15 cellular contexts compared by ENCODE assay signal in the genomic region with DNA sequence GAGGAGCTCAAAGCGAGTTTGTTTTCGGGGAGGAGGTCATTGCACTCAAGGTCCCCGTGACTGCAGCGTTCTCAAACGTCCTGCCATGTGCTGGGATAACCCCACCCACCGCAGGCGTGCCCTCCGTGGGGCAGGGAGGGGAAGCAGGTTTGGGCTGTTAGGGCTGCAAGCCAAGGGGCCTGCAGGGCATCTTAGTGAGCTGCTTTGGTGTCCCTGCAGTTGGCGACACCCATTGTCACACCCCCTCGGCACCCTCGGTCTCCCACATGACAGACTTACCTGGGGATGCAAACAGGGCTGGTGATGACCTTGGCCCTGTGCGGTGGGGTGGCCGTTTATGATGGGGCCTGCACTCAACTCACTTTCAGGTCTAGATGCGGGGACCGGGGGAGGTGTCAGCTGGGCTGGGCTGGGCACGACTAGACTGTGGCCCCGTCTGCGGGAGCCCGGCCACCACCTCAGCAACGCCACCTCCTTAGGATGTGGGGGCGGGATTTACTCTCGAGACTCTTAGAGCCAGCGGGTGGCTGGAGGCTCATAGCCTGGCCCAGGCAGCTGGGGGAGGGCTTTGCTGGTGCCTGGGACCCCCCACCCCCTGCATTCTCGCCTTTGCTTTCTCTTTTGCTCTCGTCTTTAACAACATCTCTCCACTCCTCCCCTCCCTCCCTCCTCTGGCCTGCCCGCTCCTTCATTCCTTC. TPM values are rescaled to one million over a fixed set of nuclear protein-coding genes. Genes with fewer than 3 reads are reported as not detected.
DNase-seq lines count a peak whose midpoint lies in the region; TF ChIP-seq lines count a peak whose summit lies in the region.
"Had no signal": no experiment of that assay in that cellular context is flagged by ENCODE, and none has a peak within 500 bp of the region (broad histone marks: within the 10 kb centered on the region; RNA-seq: fewer than 3 reads in every experiment).

No MANE protein-coding gene starts in this region.

- H3K4me1 ChIP-seq in OCI-LY3 (ENCODE audit: low read length) (peaks cover 20% of the 10 kb centered on the region), neuronal stem cell (ENCODE audit: control insufficient read depth in 2 of 2, insufficient read depth in 1 of 2, low read depth in 1 of 2, low read length in 2 of 2) (peaks cover 3 to 27% of the 10 kb centered on the region in 2 donors)

- peaks cover 2% of the 10 kb centered on the region for H3K79me1 ChIP-seq in neuronal stem cell (ENCODE audit: low read depth, low read length)

- WGBS in neuronal stem cell (ENCODE audit: extremely low coverage in 2 of 2, insufficient read length in 2 of 2, insufficient replicate concordance in 1 of 2), 2 donors, result no CpG with 5 or more reads among the region's 26 CpGs

- H3K4me2 ChIP-seq in OCI-LY3 (ENCODE audit: low read length) (peak overlapping the region; percentile 31; the same call in 1 of the 2 replicates), neuronal stem cell (ENCODE audit: insufficient read depth, low read length, poor library complexity, severe bottlenecking) (peak overlapping the region; percentile 24)

- H2BK120ac ChIP-seq in neuronal stem cell (ENCODE audit: low read depth, low read length), result no peak overlapping the region

- no peak overlapping the region for H4K8ac ChIP-seq in neuronal stem cell (ENCODE audit: low read depth, low read length)

- H2AK5ac ChIP-seq in neuronal stem cell (ENCODE audit: low read depth, low read length), result peak overlapping the region; percentile 52

- H3K27me3 ChIP-seq in OCI-LY3 (ENCODE audit: low read depth, low read length), result peaks cover 54% of the 10 kb centered on the region
- H3K27me3 ChIP-seq in neuronal stem cell (ENCODE audit: control insufficient read depth in 3 of 3, insufficient read depth in 3 of 3, low read depth in 1 of 3, low read length in 3 of 3), result peaks cover 33 to 98% (median 75%) of the 10 kb centered on the region in 3 experiments
- H3K27me3 ChIP-seq: adrenal gland had no signal

- DNase-seq in erythroblast (lab: John Stamatoyannopoulos, UW), result peak; percentile 75 to 81
- DNase-seq in neuronal stem cell (ENCODE audit: low spot score), result no peak
- DNase-seq in SW 1271 (lab: John Stamatoyannopoulos, UW), result no peak
- DNase-seq in nucleus accumbens (lab: John Stamatoyannopoulos, UW), result no peak
- no peak for DNase-seq in stimulated activated CD4-positive, alpha-beta T cell treated with anti-CD3 and anti-CD28 coated beads, Interleukin-4, amount 100 ng/mL, for 1 hour
- DNase-seq in Kasumi-1 (lab: John Stamatoyannopoulos, UW), result no peak
- DNase-seq: activated CD4-positive, alpha-beta memory T cell treated with anti-CD3 and anti-CD28 coated beads, Interleukin-2, amount 10 ng/mL, durations not matched to agents 7 days and 5 days; adrenal gland; head of caudate nucleus; kidney; MM.1S; NCI-H2029 had no signal

- no peak overlapping the region for H2BK12ac ChIP-seq in neuronal stem cell (ENCODE audit: low read length)

- peak; percentile 77 for TF ChIP-seq POLR2A in erythroblast (IDR thresholded peaks at IDR 0.05; ENCODE audit: low read length)

- H2BK5ac ChIP-seq in neuronal stem cell (ENCODE audit: low read length), result no peak overlapping the region

- peak overlapping the region; percentile 82 for H3K18ac ChIP-seq in neuronal stem cell (ENCODE audit: low read length)

- no peak overlapping the region for H4K91ac ChIP-seq in neuronal stem cell (ENCODE audit: low read depth, low read length, poor library complexity)

- H3K4ac ChIP-seq in neuronal stem cell (ENCODE audit: low read length), result no peak overlapping the region

- H4K20me1 ChIP-seq in OCI-LY3 (ENCODE audit: insufficient read depth, low read length), result no peaks in the 10 kb centered on the region

- peak overlapping the region; percentile 47 for H3K27ac ChIP-seq in C4-2B
- no peak overlapping the region for H3K27ac ChIP-seq in OCI-LY3 (ENCODE audit: low read length)
- no peak overlapping the region for H3K27ac ChIP-seq in neuronal stem cell (replicated peaks; ENCODE audit: low read length)
- H3K27ac ChIP-seq: adrenal gland, neutrophil had no signal

- peak overlapping the region; percentile 86 for H3K14ac ChIP-seq in neuronal stem cell (ENCODE audit: low read length)

- H3K9me3 ChIP-seq in OCI-LY3 (ENCODE audit: insufficient read depth, low read length) (no peaks in the 10 kb centered on the region), neuronal stem cell (replicated peaks in 1 of 2; ENCODE audit: control insufficient read depth in 2 of 2, insufficient read depth in 1 of 2, low read depth in 1 of 2, low read length in 2 of 2) (peaks cover 0 to 7% of the 10 kb centered on the region in 2 donors)
- H3K9me3 ChIP-seq: adrenal gland, neutrophil had no signal

- peak overlapping the region; percentile 37 for H3K23ac ChIP-seq in neuronal stem cell (ENCODE audit: low read depth, low read length, poor library complexity)

- no peak overlapping the region for H3K4me3 ChIP-seq in OCI-LY3 (ENCODE audit: low read length)
- H3K4me3 ChIP-seq in neuronal stem cell (ENCODE audit: low read length in 2 of 2), result no peak overlapping the region
- H3K4me3 ChIP-seq: adrenal gland had no signal

- H2AFZ ChIP-seq in OCI-LY3 (ENCODE audit: low read depth, low read length) (no peak overlapping the region), neuronal stem cell (ENCODE audit: low read length) (peak overlapping the region; percentile 64)

- no peaks in the 10 kb centered on the region for H3K79me2 ChIP-seq in OCI-LY3 (ENCODE audit: low read length)

- H2BK15ac ChIP-seq in neuronal stem cell (ENCODE audit: low read length), result no peak overlapping the region

- TF ChIP-seq CTCF in C4-2B (conservative IDR thresholded peaks at IDR 0.05) (no peak), OCI-LY3 (IDR thresholded peaks at IDR 0.05; ENCODE audit: low read depth, low read length) (no peak)

- no peaks in the 10 kb centered on the region for H3K36me3 ChIP-seq in OCI-LY3 (replicated peaks; ENCODE audit: low read depth, low read length)
- no peaks in the 10 kb centered on the region for H3K36me3 ChIP-seq in neuronal stem cell (replicated peaks in 1 of 2; ENCODE audit: control insufficient read depth in 2 of 2, insufficient read depth in 2 of 2, low read length in 2 of 2)
- H3K36me3 ChIP-seq: adrenal gland, neutrophil had no signal

- no peak overlapping the region for H3K9ac ChIP-seq in OCI-LY3 (ENCODE audit: low read length)
- peak overlapping the region; percentile 37 for H3K9ac ChIP-seq in neuronal stem cell (ENCODE audit: low read depth, low read length, poor library complexity)

RNA-seq across cellular contexts. Expression of gene GATA5, which starts 6.5 kb away (rescaled TPM):
- 0.08 TPM for polyA plus RNA-seq in neuronal stem cell (2013, experiment 1 of 2)
- polyA plus RNA-seq in neuronal stem cell (2013, experiment 2 of 2), result 0.11 TPM

RNA-seq across cellular contexts. Expression of gene RBBP8NL, which starts 54.9 kb away (rescaled TPM):
- not detected for polyA plus RNA-seq in neuronal stem cell (2013, experiment 1 of 2)
- not detected for polyA plus RNA-seq in neuronal stem cell (2013, experiment 2 of 2)
- polyA plus RNA-seq: adrenal gland had no signal

Comparison
In these comparisons a context has a peak if more than half of its experiments do, and no peak if none do; other contexts are left out.
1. DNase-seq: peak in erythroblast (2 of 2); none in neuronal stem cell (single experiment), SW 1271 (0 of 2), nucleus accumbens (0 of 56), stimulated activated CD4-positive, alpha-beta T cell treated with anti-CD3 and anti-CD28 coated beads, Interleukin-4, amount 100 ng/mL, for 1 hour (single experiment) and Kasumi-1 (0 of 2).